In the genomic region with DNA sequence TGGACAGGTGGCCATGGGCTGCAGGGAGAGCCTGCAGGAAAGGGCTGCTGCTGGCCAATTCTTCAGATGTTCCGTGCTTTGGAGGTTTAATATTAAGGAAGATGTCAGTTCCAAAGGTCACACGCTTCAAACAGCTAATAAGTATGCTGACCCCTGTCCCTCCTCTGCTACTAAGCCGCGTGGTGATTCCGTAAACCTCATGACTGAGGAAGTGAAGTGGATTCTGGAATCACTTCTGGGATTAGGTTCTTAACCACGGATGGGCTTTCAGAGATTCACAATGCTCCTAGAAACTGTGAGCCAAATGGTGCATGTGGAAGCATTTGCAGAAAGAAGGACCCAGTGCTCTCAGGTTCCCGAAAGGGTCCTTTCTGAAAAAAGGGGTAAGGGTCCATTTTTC, we compare ENCODE assay signal across 17 cellular contexts.
"Had no signal": no experiment of that assay in that cellular context is flagged by ENCODE, and none has a peak within 500 bp of the region (broad histone marks: within the 10 kb centered on the region; RNA-seq: fewer than 3 reads in every experiment).

No MANE protein-coding gene starts in this region.

- H3K36me3 ChIP-seq: thoracic aorta had no signal

- DNase-seq: activated CD4-positive, alpha-beta T cell treated with anti-CD3 and anti-CD28 coated beads for 1 hour; activated CD4-positive, alpha-beta T cell treated with anti-CD3 and anti-CD28 coated beads, Interleukin-2, amount 50 U/mL, for 48 hours; activated gamma-delta T cell; activated T-cell treated with anti-CD3 and anti-CD28 coated beads, Interleukin-2, amount 50 U/mL, for 4 hours; amniotic stem cell; central memory CD4-positive, alpha-beta T cell; cortex of kidney; effector CD8-positive, alpha-beta T cell; foreskin fibroblast; glutamatergic neuron; naive thymus-derived CD4-positive, alpha-beta T cell; stimulated activated CD4-positive, alpha-beta T cell treated with anti-CD3 and anti-CD28 coated beads, Interleukin-1b, Interleukin-23, amount 100 ng/mL, for 48 hours; stomach had no signal

- H3K4me3 ChIP-seq: stomach, thoracic aorta had no signal

- H3K9me3 Mint-ChIP-seq: activated T-cell treated with anti-CD3 and anti-CD28 coated beads, Interleukin-2, amount 50 U/mL, for 4 hours; naive thymus-derived CD4-positive, alpha-beta T cell; T-helper 2 cell treated with Interferon-gamma antibody and Interleukin-4, amounts not matched to agents 5 μg/mL and 100 μg/mL, for 36 hours had no signal

- H3K27ac ChIP-seq: thoracic aorta had no signal

- H3K9me3 ChIP-seq: stomach, thoracic aorta had no signal

- H3K4me3 Mint-ChIP-seq: activated naive CD8-positive, alpha-beta T cell; activated T-cell treated with anti-CD3 and anti-CD28 coated beads, Interleukin-2, amount 50 U/mL, for 4 hours; naive thymus-derived CD4-positive, alpha-beta T cell; T-helper 2 cell treated with Interferon-gamma antibody and Interleukin-4, amounts not matched to agents 5 μg/mL and 100 μg/mL, for 36 hours had no signal

- ATAC-seq: activated T-cell treated with anti-CD3 and anti-CD28 coated beads, Interleukin-2, amount 50 U/mL, for 4 hours; naive thymus-derived CD4-positive, alpha-beta T cell; sciatic nerve had no signal

- H3K27ac Mint-ChIP-seq: activated naive CD8-positive, alpha-beta T cell; naive thymus-derived CD4-positive, alpha-beta T cell; T-helper 2 cell treated with Interferon-gamma antibody and Interleukin-4, amounts not matched to agents 5 μg/mL and 100 μg/mL, for 36 hours had no signal

- H3K36me3 Mint-ChIP-seq: activated naive CD8-positive, alpha-beta T cell had no signal

- H3K27me3 Mint-ChIP-seq: activated naive CD8-positive, alpha-beta T cell; naive thymus-derived CD4-positive, alpha-beta T cell had no signal

- H3K27me3 ChIP-seq: stomach had no signal
